ENCODE assay signal across 22 cellular contexts in genomic region chr7:6251653-6252052, GRCh38. TPM values are rescaled to one million over a fixed set of nuclear protein-coding genes. Genes with fewer than 3 reads are reported as not detected.
DNase-seq lines count a peak whose midpoint lies in the region; ATAC-seq, FAIRE-seq and TF ChIP-seq lines count a peak whose summit lies in the region.
"Had no signal": no experiment of that assay in that cellular context is flagged by ENCODE, and none has a peak within 500 bp of the region (broad histone marks: within the 10 kb centered on the region; RNA-seq: fewer than 3 reads in every experiment).

No MANE protein-coding gene starts in this region.

- H3K27ac ChIP-seq in A673 (ENCODE audit: low read depth, low read length, poor library complexity, severe bottlenecking), result peak overlapping the region; percentile 57
- peak overlapping the region; percentile 77 for H3K27ac ChIP-seq in GM12878 (ENCODE audit: control insufficient read depth, insufficient read depth)
- H3K27ac ChIP-seq in esophagus squamous epithelium, result peak overlapping the region in 2 of 4 donors; percentile 46 to 55
- no peak overlapping the region for H3K27ac ChIP-seq in kidney (ENCODE audit: low read depth in 2 of 2, low read length in 2 of 2)
- peak overlapping the region in 1 of 2 donors; percentile 45 for H3K27ac ChIP-seq in uterus
- H3K27ac ChIP-seq: upper lobe of left lung had no signal

- H3K4me1 ChIP-seq in A673 (ENCODE audit: insufficient read depth, low read length, poor library complexity, severe bottlenecking) (peaks cover 50% of the 10 kb centered on the region), GM12878 (ENCODE audit: control insufficient read depth, insufficient read depth, low read length) (peaks cover 20% of the 10 kb centered on the region), esophagus squamous epithelium (peaks cover 3 to 100% (median 30%) of the 10 kb centered on the region in 3 donors), kidney (ENCODE audit: control insufficient read depth in 1 of 2, insufficient read depth in 1 of 2, low read depth in 1 of 2, low read length in 2 of 2) (peaks cover 1 to 6% of the 10 kb centered on the region in 2 donors), uterus (peaks cover 0 to 7% of the 10 kb centered on the region in 2 donors)

- BruUV-seq in A673 (replicated peaks; lab: Mats Ljungman, UMichigan), result no TSS peak
- BruUV-seq in GM12878 (replicated peaks; lab: Mats Ljungman, UMichigan), result no TSS peak

- TF ChIP-seq POLR2A in GM12878 (IDR thresholded peaks at IDR 0.05; ENCODE audit: low read depth, low read length), result no peak
- TF ChIP-seq POLR2A in esophagus squamous epithelium (IDR thresholded peaks at IDR 0.05), result no peak
- no peak for TF ChIP-seq POLR2A in uterus (IDR thresholded peaks at IDR 0.05)

- no peaks in the 10 kb centered on the region for H4K20me1 ChIP-seq in GM12878 (ENCODE audit: control insufficient read depth, insufficient read depth)

- H3K4me2 ChIP-seq in GM12878 (ENCODE audit: control insufficient read depth, insufficient read depth), result peak overlapping the region; percentile 37

- peak overlapping the region; percentile 8 for H3K4me3 ChIP-seq in A673 (ENCODE audit: low read depth, low read length, poor library complexity, severe bottlenecking)
- H3K4me3 ChIP-seq in GM12878, result peak overlapping the region; percentile 19; the same call in 1 of the 2 replicates
- H3K4me3 ChIP-seq in esophagus squamous epithelium, result no peak overlapping the region
- no peak overlapping the region for H3K4me3 ChIP-seq in kidney (ENCODE audit: low read length in 2 of 2)
- H3K4me3 ChIP-seq in uterus, result no peak overlapping the region

- no peaks in the 10 kb centered on the region for H3K9me3 Mint-ChIP-seq in mesothelial cell of epicardium
- H3K9me3 Mint-ChIP-seq: H9 had no signal

- H3K27ac Mint-ChIP-seq in mesothelial cell of epicardium, result peak overlapping the region; percentile 90
- H3K27ac Mint-ChIP-seq: activated CD4-positive, alpha-beta T cell treated with anti-CD3 and anti-CD28 coated beads for 36 hours; H9 had no signal

- 35% methylated on average over 4 of the region's 4 CpGs for WGBS in GM12878 (ENCODE audit: insufficient coverage, insufficient replicate concordance, low lambda C conversion rate, missing lambda C conversion rate)
- WGBS in esophagus squamous epithelium, 2 donors, result 51 to 68% methylated on average over 4 of the region's 4 CpGs

- no peak for TF ChIP-seq EP300 in GM12878 (IDR thresholded peaks at IDR 0.05; ENCODE audit: borderline replicate concordance in 1 of 2, control insufficient read depth in 1 of 2, low read depth in 2 of 2, low read length in 2 of 2)

- no peaks in the 10 kb centered on the region for H3K27me3 Mint-ChIP-seq in mesothelial cell of epicardium (ENCODE audit: low read depth)

- H3K9ac ChIP-seq in GM12878 (ENCODE audit: control insufficient read depth, insufficient read depth, low read length), result no peak overlapping the region; the same call in 1 of the 2 replicates
- no peak overlapping the region for H3K9ac ChIP-seq in kidney (ENCODE audit: low read length in 2 of 2)

- H3K4me3 Mint-ChIP-seq in mesothelial cell of epicardium, result no peak overlapping the region
- H3K4me3 Mint-ChIP-seq: activated CD4-positive, alpha-beta T cell treated with anti-CD3 and anti-CD28 coated beads for 36 hours; H9 had no signal

- FAIRE-seq in GM12878 (lab: Jason Lieb, UNC) (no peak), kidney (lab: Jason Lieb, UNC) (no peak)
- FAIRE-seq: GM12892 had no signal

- POLR2A ChIA-PET in A673 (lab: Charles Lee; ENCODE audit: low non-redundant PET) (no interaction called here), GM12878 (lab: Charles Lee) (interaction anchor here (0.8 to 2.1 kb wide), 4 partner anchors 9 to 1868 kb away, joined by 3 to 8 read pairs (median 4); no protein-coding TSS in a partner anchor)

- SMC1A ChIA-PET in GM12878 (lab: Charles Lee; ENCODE audit: uncharacterized antibody, unreplicated experiment), result interaction anchor here (0.7 to 3.1 kb wide), 10 partner anchors 7 to 68 kb away, joined by 3 to 29 read pairs (median 3); no protein-coding TSS in a partner anchor

- CTCF ChIA-PET in A673 (lab: Charles Lee), result no interaction called here
- CTCF ChIA-PET in GM12878 (lab: Yijun Ruan, JAX), result interaction anchor here (1.3 to 3.3 kb wide), 6 partner anchors 10 to 72 kb away, joined by 3 to 17 read pairs (median 4); no protein-coding TSS in a partner anchor

- no peaks in the 10 kb centered on the region for H3K36me3 ChIP-seq in A673 (ENCODE audit: insufficient read depth, low read length, poor library complexity, severe bottlenecking)
- H3K36me3 ChIP-seq in GM12878 (ENCODE audit: control insufficient read depth in 2 of 2, insufficient read depth in 2 of 2, low read length in 1 of 2), result no peaks in the 10 kb centered on the region
- no peaks in the 10 kb centered on the region for H3K36me3 ChIP-seq in esophagus squamous epithelium
- no peaks in the 10 kb centered on the region for H3K36me3 ChIP-seq in kidney (ENCODE audit: control insufficient read depth in 1 of 2, insufficient read depth in 2 of 2, low read length in 2 of 2)
- no peaks in the 10 kb centered on the region for H3K36me3 ChIP-seq in uterus
- H3K36me3 ChIP-seq: ascending aorta, esophagus muscularis mucosa, upper lobe of left lung had no signal

- intact Hi-C loops in A673 (cut with micrococcal nuclease; ENCODE audit: unreplicated experiment) (no loop called here), GM12878 (cut with micrococcal nuclease; ENCODE audit: unreplicated experiment) (loop anchor here (2.0 kb wide), 1 partner anchor 71 kb away; no protein-coding TSS in a partner anchor), esophagus squamous epithelium (cut with DNase I) (no loop called here), kidney (cut with DNase I) (no loop called here), uterus (cut with DNase I; ENCODE audit: low total_unique reads) (no loop called here)

- no peak for ATAC-seq in GM12878
- ATAC-seq: activated CD4-positive, alpha-beta T cell treated with anti-CD3 and anti-CD28 coated beads for 36 hours; Right ventricle myocardium inferior had no signal

- no peaks in the 10 kb centered on the region for H3K27me3 ChIP-seq in A673 (replicated peaks; ENCODE audit: insufficient read depth, low read depth, low read length, poor library complexity)
- H3K27me3 ChIP-seq in GM12878 (replicated peaks in 1 of 2; ENCODE audit: control insufficient read depth in 2 of 2, insufficient read depth in 2 of 2, low read length in 1 of 2), result no peaks in the 10 kb centered on the region
- H3K27me3 ChIP-seq in esophagus squamous epithelium, result no peaks in the 10 kb centered on the region
- no peaks in the 10 kb centered on the region for H3K27me3 ChIP-seq in uterus
- H3K27me3 ChIP-seq: ascending aorta, dorsolateral prefrontal cortex, esophagus muscularis mucosa, upper lobe of left lung had no signal

- in situ Hi-C loops in GM12878 (cut with MboI), result loop anchor here (25.0 kb wide), 1 partner anchor 1886 kb away; no protein-coding TSS in a partner anchor

- peaks cover 71% of the 10 kb centered on the region for H3K79me2 ChIP-seq in GM12878 (ENCODE audit: control insufficient read depth, insufficient read depth, low read length)

- peaks cover 71% of the 10 kb centered on the region for H3K4me1 Mint-ChIP-seq in mesothelial cell of epicardium

- RAD21 ChIA-PET in GM12878 (lab: Charles Lee; ENCODE audit: unreplicated experiment), result interaction anchor here (1.6 to 2.9 kb wide), 6 partner anchors 9 to 19 kb away, joined by 6 to 16 read pairs (median 8); no protein-coding TSS in a partner anchor

- TF ChIP-seq RAD21 in GM12878 (IDR thresholded peaks at IDR 0.05; ENCODE audit: insufficient read depth, low read depth, low read length), result no peak

- H2AFZ ChIP-seq in GM12878 (ENCODE audit: control insufficient read depth, low read depth, low read length), result no peak overlapping the region

- H3K9me3 ChIP-seq in A673 (ENCODE audit: low read depth, low read length, poor library complexity, severe bottlenecking), result no peaks in the 10 kb centered on the region
- no peaks in the 10 kb centered on the region for H3K9me3 ChIP-seq in GM12878 (replicated peaks; ENCODE audit: control insufficient read depth, insufficient read depth, low read length)
- no peaks in the 10 kb centered on the region for H3K9me3 ChIP-seq in esophagus squamous epithelium
- no peaks in the 10 kb centered on the region for H3K9me3 ChIP-seq in kidney (ENCODE audit: control insufficient read depth in 1 of 2, low read length in 2 of 2)
- no peaks in the 10 kb centered on the region for H3K9me3 ChIP-seq in uterus
- H3K9me3 ChIP-seq: ascending aorta, esophagus muscularis mucosa, upper lobe of left lung had no signal

- DNase-seq in A673 (ENCODE audit: low spot score) (no peak), LHCN-M2 (ENCODE audit: low read depth) (peak; percentile 66), GM12878 (ENCODE audit: low read depth, low spot score) (no peak), mesothelial cell of epicardium (ENCODE audit: low spot score in 2 of 2, unreplicated experiment in 2 of 2) (no peak), esophagus squamous epithelium (lab: John Stamatoyannopoulos, UW) (no peak), kidney (no peak), uterus (no peak)
- no peak for DNase-seq in central memory CD4-positive, alpha-beta T cell
- DNase-seq: ACHN; activated CD4-positive, alpha-beta T cell treated with anti-CD3 and anti-CD28 coated beads for 36 hours; activated CD8-positive, alpha-beta memory T cell treated with anti-CD3 and anti-CD28 coated beads, Interleukin-2, amount 50 U/mL, for 48 hours; activated naive CD4-positive, alpha-beta T cell; dorsolateral prefrontal cortex; H9; Karpas-422; NCI-H146; stimulated activated naive CD4-positive, alpha-beta T cell treated with Interleukin-2 at 50 U/mL for 16 hours; upper lobe of left lung had no signal

- TF ChIP-seq CTCF in A673 (conservative IDR thresholded peaks at IDR 0.05; ENCODE audit: low read depth, low read length) (no peak), GM12878 (IDR thresholded peaks at IDR 0.05 in 2 of 3, conservative IDR thresholded peaks at IDR 0.05 in 1 of 3; ENCODE audit: control insufficient read depth in 2 of 3, extremely low read depth in 1 of 3, insufficient read depth in 1 of 3, low read depth in 3 of 3, low read length in 3 of 3) (no peak), mesothelial cell of epicardium (IDR thresholded peaks at IDR 0.05; ENCODE audit: unreplicated experiment) (no peak), esophagus squamous epithelium (IDR thresholded peaks at IDR 0.05) (no peak), kidney (IDR thresholded peaks at IDR 0.05; ENCODE audit: borderline replicate concordance, extremely low read depth, insufficient read depth) (no peak), uterus (IDR thresholded peaks at IDR 0.05) (no peak)

- H3K36me3 Mint-ChIP-seq in mesothelial cell of epicardium, result no peaks in the 10 kb centered on the region

RNA-seq across cellular contexts. Expression of gene CYTH3, which starts 20.8 kb away (rescaled TPM):
- total RNA-seq in A673 (2021), result 20.2 and 20.5 TPM in 2 replicates
- total RNA-seq in LHCN-M2 (2014; rRNA removed), result 23.9 and 32.7 TPM in 2 replicates
- 39.0 TPM for polyA plus RNA-seq in LHCN-M2 (2012)
- total RNA-seq in GM12878 (2013; cell fraction: nucleolus; rRNA removed), result 68.4 and 72.9 TPM in 2 replicates
- 16.7 and 19.8 TPM in 2 replicates for total RNA-seq in GM12878 (2014; rRNA removed)
- 12.9 and 13.1 TPM in 2 replicates for total RNA-seq in GM12878 (2014; rRNA removed; fragmentation: Illumina TruSeq; extraction: Trizol)
- total RNA-seq in GM12878 (2021), result 20.8 and 23.9 TPM in 2 replicates
- 7.7 TPM for polyA plus RNA-seq in GM12878 (2011; ENCODE audit: low read depth)
- polyA plus RNA-seq in GM12878 (2011; rRNA removed), result 16.1 and 28.2 TPM in 2 replicates
- 21.5 and 26.0 TPM in 2 replicates for polyA plus RNA-seq in GM12878 (2011; cell fraction: cytosol; rRNA removed)
- 69.2 and 77.0 TPM in 2 replicates for polyA plus RNA-seq in GM12878 (2011; cell fraction: nucleus; rRNA removed)
- 14.2 and 17.9 TPM in 2 replicates for polyA plus RNA-seq in GM12878 (2012)
- 12.2 and 16.6 TPM in 2 replicates for polyA plus RNA-seq in GM12878 (2014; fragmentation: Illumina TruSeq; extraction: Trizol)
- 1 to 10 TPM in 1 of 2 experiments, under 1 TPM in 1; 0.45 to 1.4 TPM for polyA plus RNA-seq in GM12878 (2014; fragmentation: Nextera tagmentation; extraction: Ambion mirVana)
- polyA plus RNA-seq in GM12878 (2014; rRNA removed), result 27.4 and 32.3 TPM in 2 replicates
- polyA plus RNA-seq in GM12878 (2016; fragmentation: Nextera tagmentation; extraction: Ambion mirVana), result 10 to 100 TPM; 13.8 to 14.8 TPM
- 12.1 and 17.7 TPM in 2 replicates for polyA minus RNA-seq in GM12878 (2011; rRNA and poly(A)+ RNA removed)
- 6.7 TPM in 2 replicates for polyA minus RNA-seq in GM12878 (2011; cell fraction: cytosol; rRNA and poly(A)+ RNA removed)
- 18.3 and 25.9 TPM in 2 replicates for polyA minus RNA-seq in GM12878 (2011; cell fraction: nucleus; rRNA and poly(A)+ RNA removed)
- 28.3 to 29.9 TPM (median 29.2 TPM) in 3 replicates for total RNA-seq in mesothelial cell of epicardium
- 10 to 100 TPM; 11.5 to 27.7 (median 12.7) TPM for total RNA-seq in esophagus squamous epithelium
- 18.5 TPM for total RNA-seq in kidney
- polyA plus RNA-seq in kidney (ENCODE audit: insufficient read depth, low read depth, low replicate concordance), result 9.1 TPM
- 10 to 100 TPM; 14.6 to 47.4 (median 22.8) TPM for total RNA-seq in uterus

Comparison
In these comparisons a context has a peak if more than half of its experiments do, and no peak if none do; other contexts are left out.
1. H3K27ac ChIP-seq: peak in A673 (single experiment) and GM12878 (single experiment); none in kidney (0 of 2).
2. H3K4me3 ChIP-seq: peak in A673 (single experiment) and GM12878 (single experiment); none in esophagus squamous epithelium (0 of 4), kidney (0 of 2) and uterus (0 of 2).